ENCODE assay signal across 27 cellular contexts in the genomic region with DNA sequence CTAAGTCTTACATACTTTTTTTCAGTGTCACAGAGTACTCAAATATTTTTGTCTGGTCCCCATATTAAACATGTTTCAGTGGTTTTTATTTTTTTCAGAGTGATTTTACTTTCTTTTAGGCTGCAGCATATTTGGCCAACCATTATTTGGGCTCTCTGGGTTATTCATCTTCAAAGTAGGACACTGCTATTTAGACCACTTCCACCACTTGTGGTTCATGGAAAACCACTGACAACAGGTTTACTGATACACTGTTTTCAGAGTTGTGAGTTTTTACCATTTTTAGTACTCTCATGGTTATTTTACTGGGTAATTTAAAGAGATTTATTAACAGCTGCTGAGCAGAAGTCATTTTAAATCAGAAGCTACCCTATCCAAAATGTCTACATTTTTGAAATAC.
"Had no signal": no experiment of that assay in that cellular context is flagged by ENCODE, and none has a peak within 500 bp of the region (broad histone marks: within the 10 kb centered on the region; RNA-seq: fewer than 3 reads in every experiment).

No MANE protein-coding gene starts in this region.

- FAIRE-seq: endometrium, islet of Langerhans, keratinocyte had no signal

- H3K36me3 Mint-ChIP-seq: mesothelial cell of epicardium had no signal

- H3K27me3 ChIP-seq: colonic mucosa, esophagus squamous epithelium, gastrocnemius medialis, heart right ventricle, left lung had no signal

- H3K9me3 ChIP-seq: colonic mucosa, esophagus squamous epithelium, gastrocnemius medialis, heart right ventricle, left lung, lower lobe of right lung, mucosa of descending colon had no signal

- H3K27me3 Mint-ChIP-seq: dendritic cell treated with granulocyte-macrophage colony-stimulating factor and Interleukin-4, amounts not matched to agents 40 ng/mL and 50 ng/mL, for 4 days had no signal

- H3K36me3 ChIP-seq: colonic mucosa, esophagus squamous epithelium, gastrocnemius medialis, heart right ventricle, left lung, lower lobe of right lung had no signal

- H3K4me3 ChIP-seq: colonic mucosa, esophagus squamous epithelium, gastrocnemius medialis, heart right ventricle, left lung, lower lobe of right lung, mucosa of descending colon had no signal

- H3K4me1 ChIP-seq: colonic mucosa, esophagus squamous epithelium, gastrocnemius medialis, heart right ventricle, left lung, lower lobe of right lung had no signal

- H3K27ac Mint-ChIP-seq: dendritic cell treated with granulocyte-macrophage colony-stimulating factor and Interleukin-4, amounts not matched to agents 40 ng/mL and 50 ng/mL, for 4 days; effector memory CD8-positive, alpha-beta T cell; endodermal cell; mesothelial cell of epicardium had no signal

- H3K9me3 Mint-ChIP-seq: dendritic cell treated with granulocyte-macrophage colony-stimulating factor and Interleukin-4, amounts not matched to agents 40 ng/mL and 50 ng/mL, for 4 days; effector memory CD8-positive, alpha-beta T cell; endodermal cell; mesothelial cell of epicardium had no signal

- H3K4me3 Mint-ChIP-seq: dendritic cell treated with granulocyte-macrophage colony-stimulating factor and Interleukin-4, amounts not matched to agents 40 ng/mL and 50 ng/mL, for 4 days; effector memory CD8-positive, alpha-beta T cell; endodermal cell; mesothelial cell of epicardium had no signal

- H3K27ac ChIP-seq: colonic mucosa, epithelial cell of prostate, esophagus squamous epithelium, gastrocnemius medialis, heart right ventricle, left lung, lower lobe of right lung had no signal

- ATAC-seq: effector memory CD8-positive, alpha-beta T cell; esophagus mucosa; gastrocnemius medialis; heart right ventricle; left cardiac atrium; left lung; left ventricle myocardium superior; lower lobe of right lung; mucosa of descending colon had no signal

- DNase-seq: colonic mucosa; cortex of kidney; effector CD8-positive, alpha-beta T cell; effector memory CD8-positive, alpha-beta T cell; endodermal cell; erythroblast; esophagus squamous epithelium; foreskin fibroblast; foreskin melanocyte; gastrocnemius medialis; glutamatergic neuron; head of caudate nucleus; heart right ventricle; hippocampal formation; left cardiac atrium; left lung; left ventricle myocardium superior; lower lobe of right lung; mesenchymal stem cell; mucosa of descending colon had no signal
